8 cellular contexts compared by ENCODE assay signal in genomic region chr22:29270475-29271271, GRCh38. TPM values are rescaled to one million over a fixed set of nuclear protein-coding genes. Genes with fewer than 3 reads are reported as not detected.
DNase-seq lines count a peak whose midpoint lies in the region; ATAC-seq and TF ChIP-seq lines count a peak whose summit lies in the region.

No MANE protein-coding gene starts in this region.

- H3K9me2 ChIP-seq in Karpas-422 (replicated peaks; ENCODE audit: insufficient read depth, low read length), result no peaks in the 10 kb centered on the region

- peak overlapping the region in 5 of 11 experiments; percentile 99 to 100 (median 100); a peak in 7 of 22 replicates for H3K27ac ChIP-seq in BLaER1 treated with 17β-estradiol and CSF1 and Interleukin-3, amounts not matched to agents 10 nM and 100 nM
- H3K27ac ChIP-seq in Karpas-422 (ENCODE audit: low read length) (peak overlapping the region; percentile 91), mesendoderm (ENCODE audit: low read depth, low read length) (no peak overlapping the region)

- H2BK15ac ChIP-seq in mesendoderm (replicated peaks; ENCODE audit: low read depth), result no peak overlapping the region

- peak overlapping the region; percentile 95 for H3K56ac ChIP-seq in mesendoderm (ENCODE audit: low read length)

- H3K79me1 ChIP-seq in mesendoderm (ENCODE audit: low read length), result peaks cover 6% of the 10 kb centered on the region

- H3K4me1 ChIP-seq in BLaER1 treated with 17β-estradiol and CSF1 and Interleukin-3, amounts not matched to agents 10 nM and 100 nM, result peaks cover 45 to 72% (median 54%) of the 10 kb centered on the region in 10 experiments
- peaks cover 38% of the 10 kb centered on the region for H3K4me1 ChIP-seq in Karpas-422 (ENCODE audit: low read length)
- peaks cover 11% of the 10 kb centered on the region for H3K4me1 ChIP-seq in mesendoderm (ENCODE audit: control insufficient read depth, low read depth, low read length)

- H3K9ac ChIP-seq in BLaER1 treated with 17β-estradiol and CSF1 and Interleukin-3, amounts not matched to agents 10 nM and 100 nM, result peak overlapping the region; percentile 98 to 100 (median 100)
- peak overlapping the region; percentile 98 for H3K9ac ChIP-seq in Karpas-422 (ENCODE audit: low read length)
- H3K9ac ChIP-seq in mesendoderm (ENCODE audit: low read length), result peak overlapping the region; percentile 98

- peak overlapping the region; percentile 56 to 100 (median 99) for H3K27ac Mint-ChIP-seq in brain

- H4K20me1 ChIP-seq in BLaER1 treated with 17β-estradiol and CSF1 and Interleukin-3, amounts not matched to agents 10 nM and 100 nM, result peaks cover 71 to 74% (median 73%) of the 10 kb centered on the region in 11 experiments
- peaks cover 66% of the 10 kb centered on the region for H4K20me1 ChIP-seq in Karpas-422 (ENCODE audit: insufficient read depth, low read depth, low read length)

- peaks cover 10% of the 10 kb centered on the region for H3K27me3 Mint-ChIP-seq in brain

- H2BK5ac ChIP-seq in mesendoderm (ENCODE audit: low read length), result no peak overlapping the region

- no peak overlapping the region for H2AFZ ChIP-seq in Karpas-422 (ENCODE audit: low read length)

- peaks cover 73% of the 10 kb centered on the region for H3K36me3 Mint-ChIP-seq in brain

- peaks cover 98% of the 10 kb centered on the region for H3K79me2 ChIP-seq in Karpas-422 (ENCODE audit: low read length)
- H3K79me2 ChIP-seq in mesendoderm (ENCODE audit: control insufficient read depth, insufficient read depth, low read length), result peaks cover 88% of the 10 kb centered on the region

- peaks cover 0 to 5% (median 0%) of the 10 kb centered on the region in 5 experiments for H3K9me3 Mint-ChIP-seq in brain

- H3K27me3 ChIP-seq in BLaER1 treated with 17β-estradiol and CSF1 and Interleukin-3, amounts not matched to agents 10 nM and 100 nM, result no peaks in the 10 kb centered on the region
- no peaks in the 10 kb centered on the region for H3K27me3 ChIP-seq in Karpas-422 (ENCODE audit: low read length)
- H3K27me3 ChIP-seq in mesendoderm (ENCODE audit: insufficient read depth, low read length, poor library complexity), result no peaks in the 10 kb centered on the region
- no peaks in the 10 kb centered on the region for H3K27me3 ChIP-seq in H7 (ENCODE audit: control insufficient read depth, insufficient read depth, low read length)

- no peak overlapping the region for H4K5ac ChIP-seq in mesendoderm (ENCODE audit: low read length)

- peaks cover 53 to 79% (median 70%) of the 10 kb centered on the region in 11 experiments for H3K36me3 ChIP-seq in BLaER1 treated with 17β-estradiol and CSF1 and Interleukin-3, amounts not matched to agents 10 nM and 100 nM
- H3K36me3 ChIP-seq in Karpas-422 (ENCODE audit: insufficient read depth, low read length), result peaks cover 58% of the 10 kb centered on the region
- peaks cover 11% of the 10 kb centered on the region for H3K36me3 ChIP-seq in mesendoderm (ENCODE audit: control insufficient read depth, insufficient read depth, low read length)
- peaks cover 49% of the 10 kb centered on the region for H3K36me3 ChIP-seq in H7 (replicated peaks; ENCODE audit: control insufficient read depth, insufficient read depth, low read length)

- H3K4me1 Mint-ChIP-seq in brain, result peaks cover 79% of the 10 kb centered on the region

- H3K4me3 Mint-ChIP-seq in brain, result peak overlapping the region; percentile 91 to 98 (median 92)

- TF ChIP-seq CTCF in brain (conservative IDR thresholded peaks at IDR 0.05), result no peak

- no peak overlapping the region for H3K4ac ChIP-seq in mesendoderm (ENCODE audit: low read depth, low read length)

- H3K4me2 ChIP-seq in BLaER1 treated with 17β-estradiol and CSF1 and Interleukin-3, amounts not matched to agents 10 nM and 100 nM, result peak overlapping the region; percentile 80 to 100 (median 97)
- H3K4me2 ChIP-seq in Karpas-422 (ENCODE audit: low read depth, low read length, poor library complexity, severe bottlenecking), result peak overlapping the region; percentile 90
- H3K4me2 ChIP-seq in mesendoderm (ENCODE audit: low read length), result peak overlapping the region; percentile 98

- no peak overlapping the region for H4K8ac ChIP-seq in mesendoderm (ENCODE audit: low read depth, low read length)

- no peak overlapping the region for H3K23ac ChIP-seq in mesendoderm (ENCODE audit: low read length)

- no peak overlapping the region for H2AK5ac ChIP-seq in mesendoderm (ENCODE audit: low read length)

- H2BK120ac ChIP-seq in mesendoderm (ENCODE audit: low read depth, low read length), result no peak overlapping the region

- no peak overlapping the region for H3K18ac ChIP-seq in mesendoderm (ENCODE audit: low read length)

- no peak for ATAC-seq in GM19395 (IDR thresholded peaks at IDR 0.05; ENCODE audit: unreplicated experiment)

- H3K4me3 ChIP-seq in BLaER1 treated with 17β-estradiol and CSF1 and Interleukin-3, amounts not matched to agents 10 nM and 100 nM, result peak overlapping the region; percentile 88 to 98 (median 95)
- H3K4me3 ChIP-seq in Karpas-422 (ENCODE audit: low read length) (peak overlapping the region; percentile 93), mesendoderm (ENCODE audit: low read length) (peak overlapping the region; percentile 63), H7 (ENCODE audit: insufficient read depth, low read depth, low read length) (no peak overlapping the region)

- WGBS in mesendoderm (ENCODE audit: extremely low coverage, insufficient coverage, low lambda C conversion rate), result no CpG with 5 or more reads among the region's 9 CpGs

- no peaks in the 10 kb centered on the region for H3K9me3 ChIP-seq in BLaER1 treated with 17β-estradiol and CSF1 and Interleukin-3, amounts not matched to agents 10 nM and 100 nM (replicated peaks in 1 of 11)
- H3K9me3 ChIP-seq in Karpas-422 (ENCODE audit: low read length), result no peaks in the 10 kb centered on the region

- DNase-seq in Karpas-422 (peak; percentile 80), mesendoderm (no peak), H7 (no peak), NCI-H1105 treated with DMSO at 0.1 percent for 48 hours (lab: John Stamatoyannopoulos, UW) (no peak)
- no peak for DNase-seq in effector CD4-positive, alpha-beta T cell

RNA-seq across cellular contexts. Expression of gene EWSR1, which starts 2.6 kb away (rescaled TPM):
- 281 and 309 TPM in 2 replicates for total RNA-seq in Karpas-422 (2014; rRNA removed; shearing (Covaris generic); ENCODE audit: low replicate concordance)
- 173 TPM for polyA plus RNA-seq in brain (ENCODE audit: insufficient read depth, low read depth, low replicate concordance)
- polyA plus RNA-seq in mesendoderm (2013, experiment 1 of 2), result 366 TPM
- 366 TPM for polyA plus RNA-seq in mesendoderm (2013, experiment 2 of 2)
- 226 and 229 TPM in 2 replicates for total RNA-seq in H7 (2014; rRNA removed; shearing (Covaris generic))

RNA-seq across cellular contexts. Expression of gene RHBDD3, which starts 2.9 kb away (rescaled TPM):
- total RNA-seq in Karpas-422 (2014; rRNA removed; shearing (Covaris generic); ENCODE audit: low replicate concordance), result 8.8 and 29.7 TPM in 2 replicates
- 20.4 TPM for polyA plus RNA-seq in brain (ENCODE audit: insufficient read depth, low read depth, low replicate concordance)
- 39.0 TPM for polyA plus RNA-seq in mesendoderm (2013, experiment 1 of 2)
- 37.0 TPM for polyA plus RNA-seq in mesendoderm (2013, experiment 2 of 2)
- 71.6 and 76.3 TPM in 2 replicates for total RNA-seq in H7 (2014; rRNA removed; shearing (Covaris generic))

RNA-seq across cellular contexts. Expression of gene GAS2L1, which starts 35.8 kb away (rescaled TPM):
- not detected in 2 replicates for total RNA-seq in Karpas-422 (2014; rRNA removed; shearing (Covaris generic); ENCODE audit: low replicate concordance)
- polyA plus RNA-seq in brain (ENCODE audit: insufficient read depth, low read depth, low replicate concordance), result 20.4 TPM
- 12.6 TPM for polyA plus RNA-seq in mesendoderm (2013, experiment 1 of 2)
- polyA plus RNA-seq in mesendoderm (2013, experiment 2 of 2), result 12.0 TPM
- 22.2 and 28.3 TPM in 2 replicates for total RNA-seq in H7 (2014; rRNA removed; shearing (Covaris generic))

RNA-seq across cellular contexts. Expression of gene RASL10A, which starts 44.8 kb away (rescaled TPM):
- total RNA-seq in Karpas-422 (2014; rRNA removed; shearing (Covaris generic); ENCODE audit: low replicate concordance), result 0.76 TPM in 1 of 2 replicates, not detected in the other
- polyA plus RNA-seq in brain (ENCODE audit: insufficient read depth, low read depth, low replicate concordance), result 6.5 TPM
- 1.3 TPM for polyA plus RNA-seq in mesendoderm (2013, experiment 1 of 2)
- 1.5 TPM for polyA plus RNA-seq in mesendoderm (2013, experiment 2 of 2)
- total RNA-seq in H7 (2014; rRNA removed; shearing (Covaris generic)), result 4.2 and 5.1 TPM in 2 replicates

Comparison
In these comparisons a context has a peak if more than half of its experiments do, and no peak if none do; other contexts are left out.
1. RNA of gene GAS2L1, which starts 35.8 kb away (total RNA-seq): 22.2 to 28.3 TPM in H7; not detected in Karpas-422; every median in the first group is over 10 times any median in the second.
2. Peak in every context shown above with its lines, with median percentiles within 50 percentile points of each other: H3K4me2 ChIP-seq and H3K9ac ChIP-seq.